Comparison of ENCODE assay signal across 1 cellular context in genomic region chr6:104954091-104954797, GRCh38.
TF ChIP-seq lines count a peak whose summit lies in the region.

No MANE protein-coding gene starts in this region.

TF ChIP-seq in GM23338, 12 proteins besides CTCF, POLR2A, EP300 and RAD21 (continued from another document):
- TF ChIP-seq REST (IDR thresholded peaks at IDR 0.05; ENCODE audit: unreplicated experiment) (no peak), NANOG (IDR thresholded peaks at IDR 0.05; ENCODE audit: borderline replicate concordance) (no peak), POLR2AphosphoS5 (IDR thresholded peaks at IDR 0.05; ENCODE audit: low read depth) (no peak), STAT1 (IDR thresholded peaks at IDR 0.05; ENCODE audit: unreplicated experiment) (no peak), ZNF114 (CRISPR knock-in tag; IDR thresholded peaks at IDR 0.05) (no peak), ETS1 (IDR thresholded peaks at IDR 0.05) (no peak), EZH2 (IDR thresholded peaks at IDR 0.05; ENCODE audit: low read depth, unreplicated experiment) (no peak), ZNF331 (CRISPR knock-in tag; IDR thresholded peaks at IDR 0.05; ENCODE audit: low read depth) (no peak), CREB1 (CRISPR knock-in tag; IDR thresholded peaks at IDR 0.05; ENCODE audit: low read depth) (no peak), EZH2phosphoT487 (IDR thresholded peaks at IDR 0.05; ENCODE audit: unreplicated experiment) (no peak), ZNF462 (CRISPR knock-in tag; IDR thresholded peaks at IDR 0.05) (no peak)
